In the genomic region with DNA sequence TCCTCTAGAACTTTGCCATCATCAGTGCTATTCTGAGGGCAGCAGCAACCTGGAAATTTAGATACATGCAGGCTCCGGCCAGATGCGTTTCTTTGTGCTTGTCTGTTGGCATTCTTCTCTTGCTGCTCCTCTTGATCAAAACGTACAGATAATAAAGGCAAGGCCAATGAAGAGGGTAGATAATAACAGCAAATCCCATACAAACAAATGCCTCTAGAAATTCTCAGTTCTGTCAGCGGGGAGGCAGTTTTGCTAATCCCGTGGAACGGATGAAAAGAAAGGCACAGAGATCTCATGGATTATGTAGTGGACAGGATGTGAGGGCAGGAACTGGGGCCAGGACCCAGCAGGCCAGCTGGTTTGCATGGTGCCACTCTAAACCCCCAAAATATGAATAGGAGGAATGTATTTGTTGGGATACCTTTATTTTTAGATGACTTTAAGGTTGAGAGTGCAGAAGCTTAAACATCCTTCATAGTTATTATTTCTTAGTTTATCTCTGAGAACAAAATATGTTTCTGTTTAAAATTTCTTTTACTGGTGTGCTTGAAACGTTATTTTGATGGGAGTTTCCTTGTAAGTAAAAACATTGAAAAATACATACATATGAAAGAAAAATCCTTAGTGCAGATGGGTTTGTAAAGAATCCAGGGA, we compare ENCODE assay signal across 8 cellular contexts. TPM values are rescaled to one million over a fixed set of nuclear protein-coding genes. Genes with fewer than 3 reads are reported as not detected.
DNase-seq lines count a peak whose midpoint lies in the region; ATAC-seq and TF ChIP-seq lines count a peak whose summit lies in the region.

No MANE protein-coding gene starts in this region.

- H3K27ac Mint-ChIP-seq in activated T-helper 1 cell treated with anti-CD3 and anti-CD28 coated beads, Interleukin-12 subunit alpha, Interleukin-12 subunit beta, Interleukin-2, Interleukin-4 antibody, amounts not matched to agents 30 ng/mL and 10 ng/mL and 1 ng/mL, durations not matched to agents 14 hours and 24 hours and 36 hours, result no peak overlapping the region
- peak overlapping the region; percentile 70 for H3K27ac Mint-ChIP-seq in stimulated activated effector memory CD8-positive, alpha-beta T cell treated with anti-CD3 and anti-CD28 coated beads, Interleukin-12 subunit alpha, Interleukin-12 subunit beta, amount 100 ng/mL, for 72 hours

- H3K27ac ChIP-seq in A673 (ENCODE audit: low read depth, low read length, poor library complexity, severe bottlenecking) (peak overlapping the region; percentile 88), HCT116 (ENCODE audit: low read depth, low read length) (no peak overlapping the region)

- peaks cover 14% of the 10 kb centered on the region for H3K4me1 Mint-ChIP-seq in activated T-helper 1 cell treated with anti-CD3 and anti-CD28 coated beads, Interleukin-12 subunit alpha, Interleukin-12 subunit beta, Interleukin-2, Interleukin-4 antibody, amounts not matched to agents 30 ng/mL and 10 ng/mL and 1 ng/mL, durations not matched to agents 14 hours and 24 hours and 36 hours (ENCODE audit: low read depth)
- peaks cover 17% of the 10 kb centered on the region for H3K4me1 Mint-ChIP-seq in stimulated activated effector memory CD8-positive, alpha-beta T cell treated with anti-CD3 and anti-CD28 coated beads, Interleukin-12 subunit alpha, Interleukin-12 subunit beta, amount 100 ng/mL, for 72 hours

- peaks cover 28% of the 10 kb centered on the region for H3K27me3 Mint-ChIP-seq in activated T-helper 1 cell treated with anti-CD3 and anti-CD28 coated beads, Interleukin-12 subunit alpha, Interleukin-12 subunit beta, Interleukin-2, Interleukin-4 antibody, amounts not matched to agents 30 ng/mL and 10 ng/mL and 1 ng/mL, durations not matched to agents 14 hours and 24 hours and 36 hours (ENCODE audit: insufficient read depth)

- peak overlapping the region; percentile 78 for H3K9ac ChIP-seq in HCT116 (ENCODE audit: low read length)

- RAD21 ChIA-PET in HCT116 (lab: Charles Lee; ENCODE audit: low non-redundant PET in 1 of 2, low total read pairs in 2 of 2, uncharacterized antibody in 2 of 2, unreplicated experiment in 2 of 2), result no interaction called here

- H3K9me3 Mint-ChIP-seq in activated T-helper 1 cell treated with anti-CD3 and anti-CD28 coated beads, Interleukin-12 subunit alpha, Interleukin-12 subunit beta, Interleukin-2, Interleukin-4 antibody, amounts not matched to agents 30 ng/mL and 10 ng/mL and 1 ng/mL, durations not matched to agents 14 hours and 24 hours and 36 hours, result no peaks in the 10 kb centered on the region
- H3K9me3 Mint-ChIP-seq in stimulated activated effector memory CD8-positive, alpha-beta T cell treated with anti-CD3 and anti-CD28 coated beads, Interleukin-12 subunit alpha, Interleukin-12 subunit beta, amount 100 ng/mL, for 72 hours, result no peaks in the 10 kb centered on the region

- no peaks in the 10 kb centered on the region for H3K9me3 ChIP-seq in A673 (ENCODE audit: low read depth, low read length, poor library complexity, severe bottlenecking)
- H3K9me3 ChIP-seq in HCT116 (ENCODE audit: control insufficient read depth in 1 of 2, insufficient read depth in 1 of 2, low read depth in 1 of 2, low read length in 2 of 2), result no peaks in the 10 kb centered on the region

- H3K27me3 ChIP-seq in A673 (replicated peaks; ENCODE audit: insufficient read depth, low read depth, low read length, poor library complexity), result no peaks in the 10 kb centered on the region
- no peaks in the 10 kb centered on the region for H3K27me3 ChIP-seq in HCT116 (ENCODE audit: insufficient read depth, low read length)

- no peak for ATAC-seq in HCT116
- no peak for ATAC-seq in stimulated activated effector memory CD8-positive, alpha-beta T cell treated with anti-CD3 and anti-CD28 coated beads, Interleukin-12 subunit alpha, Interleukin-12 subunit beta, amount 100 ng/mL, for 72 hours
- no peak for ATAC-seq in sciatic nerve
- no peak for ATAC-seq in GM21423 (IDR thresholded peaks at IDR 0.05; ENCODE audit: unreplicated experiment)

- no peaks in the 10 kb centered on the region for H4K20me1 ChIP-seq in HCT116 (ENCODE audit: insufficient read depth)

- peaks cover 21% of the 10 kb centered on the region for H3K4me1 ChIP-seq in A673 (ENCODE audit: insufficient read depth, low read length, poor library complexity, severe bottlenecking)
- peaks cover 12 to 13% of the 10 kb centered on the region in 2 experiments; a peak in 3 of 4 replicates for H3K4me1 ChIP-seq in HCT116 (ENCODE audit: control insufficient read depth in 1 of 2, insufficient read depth in 2 of 2, low read length in 2 of 2)

- peaks cover 3% of the 10 kb centered on the region for H3K36me3 Mint-ChIP-seq in activated T-helper 1 cell treated with anti-CD3 and anti-CD28 coated beads, Interleukin-12 subunit alpha, Interleukin-12 subunit beta, Interleukin-2, Interleukin-4 antibody, amounts not matched to agents 30 ng/mL and 10 ng/mL and 1 ng/mL, durations not matched to agents 14 hours and 24 hours and 36 hours (ENCODE audit: low read depth)
- peaks cover 10% of the 10 kb centered on the region for H3K36me3 Mint-ChIP-seq in stimulated activated effector memory CD8-positive, alpha-beta T cell treated with anti-CD3 and anti-CD28 coated beads, Interleukin-12 subunit alpha, Interleukin-12 subunit beta, amount 100 ng/mL, for 72 hours

- no peak overlapping the region for H2AFZ ChIP-seq in HCT116 (ENCODE audit: low read depth, low read length, poor library complexity, severe bottlenecking)

- intact Hi-C loops in A673 (cut with micrococcal nuclease; ENCODE audit: unreplicated experiment), result loop anchor here (2.0 to 10.0 kb wide), 2 partner anchors 141 to 251 kb away; no protein-coding TSS in a partner anchor
- intact Hi-C loops in HCT116 (cut with micrococcal nuclease), result loop anchor here (5.0 to 10.0 kb wide), 2 partner anchors 101 to 261 kb away; a partner anchor contains a TSS
- intact Hi-C loops in activated T-helper 1 cell treated with anti-CD3 and anti-CD28 coated beads, Interleukin-12 subunit alpha, Interleukin-12 subunit beta, Interleukin-2, Interleukin-4 antibody, amounts not matched to agents 30 ng/mL and 10 ng/mL and 1 ng/mL, durations not matched to agents 14 hours and 24 hours and 36 hours (cut with micrococcal nuclease), result loop anchor here (2.0 to 10.0 kb wide), 5 partner anchors 261 to 974 kb away; a partner anchor contains a TSS
- intact Hi-C loops in sciatic nerve (cut with DNase I), result no loop called here

- no peak for TF ChIP-seq RAD21 in HCT116 (IDR thresholded peaks at IDR 0.05; ENCODE audit: low read depth)

- H3K36me3 ChIP-seq in A673 (ENCODE audit: insufficient read depth, low read length, poor library complexity, severe bottlenecking) (no peaks in the 10 kb centered on the region), HCT116 (ENCODE audit: control insufficient read depth in 1 of 2, insufficient read depth in 2 of 2, low read length in 2 of 2) (no peaks in the 10 kb centered on the region)

- peak overlapping the region; percentile 88 for H3K4me3 Mint-ChIP-seq in activated T-helper 1 cell treated with anti-CD3 and anti-CD28 coated beads, Interleukin-12 subunit alpha, Interleukin-12 subunit beta, Interleukin-2, Interleukin-4 antibody, amounts not matched to agents 30 ng/mL and 10 ng/mL and 1 ng/mL, durations not matched to agents 14 hours and 24 hours and 36 hours
- H3K4me3 Mint-ChIP-seq in stimulated activated effector memory CD8-positive, alpha-beta T cell treated with anti-CD3 and anti-CD28 coated beads, Interleukin-12 subunit alpha, Interleukin-12 subunit beta, amount 100 ng/mL, for 72 hours, result peak overlapping the region; percentile 73

- CTCF ChIA-PET in A673 (lab: Charles Lee), result no interaction called here
- CTCF ChIA-PET in HCT116 (lab: Charles Lee), result no interaction called here

- H3K9me2 ChIP-seq in HCT116 (ENCODE audit: insufficient read depth), result no peaks in the 10 kb centered on the region

- H3K4me3 ChIP-seq in A673 (ENCODE audit: low read depth, low read length, poor library complexity, severe bottlenecking) (peak overlapping the region; percentile 82), HCT116 (replicated peaks in 1 of 2; ENCODE audit: low read depth in 1 of 2, low read length in 2 of 2) (peak overlapping the region; percentile 85 to 90), iPS-11a (ENCODE audit: low read depth, low read length) (peak overlapping the region; percentile 84)

- H3K4me2 ChIP-seq in HCT116 (ENCODE audit: low read length), result peak overlapping the region; percentile 78

- DNase-seq in A673 (ENCODE audit: low spot score) (peak; percentile 60), HCT116 (ENCODE audit: low read depth, low spot score) (no peak), sciatic nerve (ENCODE audit: low spot score) (no peak), KBM-7 (no peak)
- no peak for DNase-seq in activated T-helper 1 cell treated with anti-CD3 and anti-CD28 coated beads, Interleukin-12 subunit alpha, Interleukin-12 subunit beta, Interleukin-2, Interleukin-4 antibody, amounts not matched to agents 30 ng/mL and 10 ng/mL and 1 ng/mL, durations not matched to agents 14 hours and 24 hours and 36 hours (ENCODE audit: low spot score)
- DNase-seq in stimulated activated effector memory CD8-positive, alpha-beta T cell treated with anti-CD3 and anti-CD28 coated beads, Interleukin-12 subunit alpha, Interleukin-12 subunit beta, amount 100 ng/mL, for 72 hours (ENCODE audit: low spot score in 2 of 2), result no peak

- in situ Hi-C loops in KBM-7 (cut with MboI; ENCODE audit: low pct_unique_long_range_greater_than_20kb, low sequenced_read_pairs), result no loop called here

- BruUV-seq in A673 (replicated peaks; lab: Mats Ljungman, UMichigan) (TSS peak; percentile 33), HCT116 (replicated peaks; lab: Mats Ljungman, UMichigan) (TSS peak; percentile 58)

- POLR2A ChIA-PET in A673 (lab: Charles Lee; ENCODE audit: low non-redundant PET), result no interaction called here
- POLR2A ChIA-PET in HCT116 (lab: Charles Lee), result interaction anchor here (1.4 kb wide), 1 partner anchor 11 kb away, joined by 4 read pairs; no protein-coding TSS in a partner anchor

- H3K79me2 ChIP-seq in HCT116 (ENCODE audit: insufficient read depth, low read length), result peaks cover 81% of the 10 kb centered on the region

- no peak for TF ChIP-seq POLR2A in HCT116 (IDR thresholded peaks at IDR 0.05; ENCODE audit: borderline replicate concordance, extremely low read depth, insufficient read depth, insufficient read length)

- TF ChIP-seq CTCF in A673 (conservative IDR thresholded peaks at IDR 0.05; ENCODE audit: low read depth, low read length) (no peak), HCT116 (IDR thresholded peaks at IDR 0.05 in 2 of 3, conservative IDR thresholded peaks at IDR 0.05 in 1 of 3; ENCODE audit: borderline replicate concordance in 1 of 3, insufficient read depth in 1 of 3, low read depth in 2 of 3, low read length in 2 of 3) (no peak)

RNA-seq across cellular contexts. Expression of a gene that starts 1.5 kb away (rescaled TPM):
- total RNA-seq in A673 (2021) (54.2 and 57.2 TPM in 2 replicates), HCT116 (2021; ENCODE audit: unreplicated experiment) (25.8 TPM), sciatic nerve (88.8 TPM)
- 17.5 and 22.2 TPM in 2 replicates for polyA plus RNA-seq in HCT116 (2012)
- 4.2 and 4.5 TPM in 2 replicates for total RNA-seq in activated T-helper 1 cell treated with anti-CD3 and anti-CD28 coated beads, Interleukin-12 subunit alpha, Interleukin-12 subunit beta, Interleukin-2, Interleukin-4 antibody, amounts not matched to agents 30 ng/mL and 10 ng/mL and 1 ng/mL, durations not matched to agents 14 hours and 24 hours and 36 hours

RNA-seq across cellular contexts. Expression of a gene that starts 2.2 kb away (rescaled TPM):
- total RNA-seq in A673 (2021), result 46.6 and 55.7 TPM in 2 replicates
- total RNA-seq in HCT116 (2021; ENCODE audit: unreplicated experiment), result 43.0 TPM
- polyA plus RNA-seq in HCT116 (2012), result 21.6 and 28.0 TPM in 2 replicates
- 25.6 and 34.8 TPM in 2 replicates for total RNA-seq in activated T-helper 1 cell treated with anti-CD3 and anti-CD28 coated beads, Interleukin-12 subunit alpha, Interleukin-12 subunit beta, Interleukin-2, Interleukin-4 antibody, amounts not matched to agents 30 ng/mL and 10 ng/mL and 1 ng/mL, durations not matched to agents 14 hours and 24 hours and 36 hours
- total RNA-seq in sciatic nerve, result 59.2 TPM

RNA-seq across cellular contexts. Expression of a gene that starts 55.3 kb away (rescaled TPM):
- total RNA-seq in A673 (2021), result 42.6 and 48.5 TPM in 2 replicates
- 31.7 TPM for total RNA-seq in HCT116 (2021; ENCODE audit: unreplicated experiment)
- 19.4 and 22.6 TPM in 2 replicates for polyA plus RNA-seq in HCT116 (2012)
- total RNA-seq in activated T-helper 1 cell treated with anti-CD3 and anti-CD28 coated beads, Interleukin-12 subunit alpha, Interleukin-12 subunit beta, Interleukin-2, Interleukin-4 antibody, amounts not matched to agents 30 ng/mL and 10 ng/mL and 1 ng/mL, durations not matched to agents 14 hours and 24 hours and 36 hours, result 37.5 and 38.7 TPM in 2 replicates
- total RNA-seq in sciatic nerve, result 15.3 TPM
